19 cellular contexts compared by ENCODE assay signal in the genomic region with DNA sequence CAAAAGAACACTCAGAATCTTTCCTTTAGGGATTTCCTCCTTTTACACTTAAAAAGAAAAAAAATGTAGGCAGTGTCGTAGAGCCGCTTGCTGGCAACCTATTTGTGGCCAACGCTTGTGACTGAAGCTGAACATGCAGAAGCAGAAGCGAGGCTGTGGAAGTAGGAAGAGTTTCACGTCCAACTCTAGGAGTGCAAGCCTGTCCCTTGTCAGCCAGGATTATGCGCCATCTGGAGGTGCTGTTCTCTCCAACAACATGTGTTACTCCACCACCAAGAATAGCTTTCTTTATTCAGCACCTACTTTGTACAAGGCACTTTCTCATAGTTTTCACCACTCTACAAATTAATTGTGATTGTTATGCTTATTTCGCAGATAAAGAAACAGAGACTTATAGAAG.
DNase-seq lines count a peak whose midpoint lies in the region; ATAC-seq and TF ChIP-seq lines count a peak whose summit lies in the region.
"Had no signal": no experiment of that assay in that cellular context is flagged by ENCODE, and none has a peak within 500 bp of the region (broad histone marks: within the 10 kb centered on the region; RNA-seq: fewer than 3 reads in every experiment).

No MANE protein-coding gene starts in this region.

- no peaks in the 10 kb centered on the region for H3K27me3 ChIP-seq in HL-60 (ENCODE audit: insufficient read depth, poor library complexity, severe bottlenecking)
- 0 out of 2 replicates have a peak, but pooled peaks cover 5% of the 10 kb centered on the region for H3K27me3 ChIP-seq in PC-3 (ENCODE audit: low read length)
- H3K27me3 ChIP-seq: right atrium auricular region, SJSA1, vagina had no signal

- no peak overlapping the region for H3K4me3 ChIP-seq in HL-60 (replicated peaks; ENCODE audit: insufficient read depth, low read length)
- H3K4me3 ChIP-seq in PC-3 (ENCODE audit: low read length) = no peak overlapping the region
- no peak overlapping the region for H3K4me3 ChIP-seq in epithelial cell of esophagus (ENCODE audit: low read length)
- H3K4me3 ChIP-seq: right atrium auricular region, SJSA1, vagina had no signal

- DNase-seq in Ammon's horn (ENCODE audit: low spot score) = peak; percentile 70
- peak; percentile 13 to 57 for DNase-seq in HL-60 (ENCODE audit: low read depth in 1 of 2, low spot score in 1 of 2)
- peak; percentile 17 for DNase-seq in PC-3
- DNase-seq in epithelial cell of esophagus (ENCODE audit: low read depth) = no peak
- no peak for DNase-seq in NCI-H2171 treated with DMSO at 0.1 percent for 48 hours (lab: John Stamatoyannopoulos, UW)
- DNase-seq in DMS79 treated with DMSO at 0.1 percent for 48 hours (lab: John Stamatoyannopoulos, UW) = no peak
- no peak for DNase-seq in globus pallidus (ENCODE audit: low spot score)
- DNase-seq: activated CD4-positive, alpha-beta T cell treated with anti-CD3 and anti-CD28 coated beads, Interleukin-2, amount 50 U/mL, for 48 hours; activated naive CD8-positive, alpha-beta T cell treated with anti-CD3 and anti-CD28 coated beads for 36 hours; activated T-cell treated with anti-CD3 and anti-CD28 coated beads, Interleukin-2, amount 50 U/mL, for 48 hours; COR-L47; midbrain; NCI-H187 treated with DMSO at 0.1 percent for 48 hours; NCI-H510A; T-helper 9 cell had no signal

- no peak overlapping the region for H3K9ac ChIP-seq in PC-3 (ENCODE audit: low read length)

- peaks cover 17% of the 10 kb centered on the region for H3K4me1 ChIP-seq in PC-3 (ENCODE audit: insufficient read depth, low read length)
- H3K4me1 ChIP-seq: SJSA1, vagina had no signal

- H2AFZ ChIP-seq in PC-3 (ENCODE audit: low read length) = no peak overlapping the region

- no peak for TF ChIP-seq CTCF in HL-60 (IDR thresholded peaks at IDR 0.05; ENCODE audit: insufficient read depth, low read length)
- peak; percentile 30 for TF ChIP-seq CTCF in PC-3 (conservative IDR thresholded peaks at IDR 0.05; ENCODE audit: low read depth, low read length)
- peak; percentile 18 for TF ChIP-seq CTCF in epithelial cell of esophagus (IDR thresholded peaks at IDR 0.05; ENCODE audit: insufficient read depth, low read depth, low read length, missing control alignments)

- H4K20me1 ChIP-seq in PC-3 (ENCODE audit: low read length) = no peaks in the 10 kb centered on the region

- no peak overlapping the region for H3K27ac ChIP-seq in HL-60 (replicated peaks)
- no peak overlapping the region for H3K27ac ChIP-seq in PC-3 (ENCODE audit: low read length)
- H3K27ac ChIP-seq: right atrium auricular region, SJSA1, vagina had no signal

- BruUV-seq in PC-3 (replicated peaks; lab: Mats Ljungman, UMichigan) = no TSS peak

- no peaks in the 10 kb centered on the region for H3K36me3 ChIP-seq in PC-3 (ENCODE audit: low read depth, low read length)
- H3K36me3 ChIP-seq: right atrium auricular region, SJSA1, vagina had no signal

- CTCF ChIA-PET in PC-3 (lab: Charles Lee) = no interaction called here

- ATAC-seq in PC-3 (no peak), GM21526 (IDR thresholded peaks at IDR 0.05; ENCODE audit: low FRiP score, unreplicated experiment) (no peak)

- no peak overlapping the region for H3K4me2 ChIP-seq in PC-3 (ENCODE audit: low read length)

- no peaks in the 10 kb centered on the region for H3K79me2 ChIP-seq in PC-3 (ENCODE audit: low read length)

- H3K9me2 ChIP-seq in PC-3 (replicated peaks; ENCODE audit: low read length) = no peaks in the 10 kb centered on the region

- intact Hi-C loops in PC-3 (cut with micrococcal nuclease) = no loop called here

- H3F3A ChIP-seq in PC-3 (ENCODE audit: low read length, unreplicated experiment) = no peaks in the 10 kb centered on the region

- H3K9me3 ChIP-seq in PC-3 (ENCODE audit: low read length) = no peaks in the 10 kb centered on the region
- H3K9me3 ChIP-seq: right atrium auricular region, SJSA1, vagina had no signal

- POLR2A ChIA-PET in PC-3 (lab: Charles Lee; ENCODE audit: unreplicated experiment) = no interaction called here

Comparison
In these comparisons a context has a peak if more than half of its experiments do, and no peak if none do; other contexts are left out.
1. DNase-seq: peak in Ammon's horn (single experiment), HL-60 (2 of 2) and PC-3 (single experiment); none in epithelial cell of esophagus (single experiment), NCI-H2171 treated with DMSO at 0.1 percent for 48 hours (single experiment), DMS79 treated with DMSO at 0.1 percent for 48 hours (single experiment) and globus pallidus (single experiment).